12 cellular contexts compared by ENCODE assay signal in the genomic region with DNA sequence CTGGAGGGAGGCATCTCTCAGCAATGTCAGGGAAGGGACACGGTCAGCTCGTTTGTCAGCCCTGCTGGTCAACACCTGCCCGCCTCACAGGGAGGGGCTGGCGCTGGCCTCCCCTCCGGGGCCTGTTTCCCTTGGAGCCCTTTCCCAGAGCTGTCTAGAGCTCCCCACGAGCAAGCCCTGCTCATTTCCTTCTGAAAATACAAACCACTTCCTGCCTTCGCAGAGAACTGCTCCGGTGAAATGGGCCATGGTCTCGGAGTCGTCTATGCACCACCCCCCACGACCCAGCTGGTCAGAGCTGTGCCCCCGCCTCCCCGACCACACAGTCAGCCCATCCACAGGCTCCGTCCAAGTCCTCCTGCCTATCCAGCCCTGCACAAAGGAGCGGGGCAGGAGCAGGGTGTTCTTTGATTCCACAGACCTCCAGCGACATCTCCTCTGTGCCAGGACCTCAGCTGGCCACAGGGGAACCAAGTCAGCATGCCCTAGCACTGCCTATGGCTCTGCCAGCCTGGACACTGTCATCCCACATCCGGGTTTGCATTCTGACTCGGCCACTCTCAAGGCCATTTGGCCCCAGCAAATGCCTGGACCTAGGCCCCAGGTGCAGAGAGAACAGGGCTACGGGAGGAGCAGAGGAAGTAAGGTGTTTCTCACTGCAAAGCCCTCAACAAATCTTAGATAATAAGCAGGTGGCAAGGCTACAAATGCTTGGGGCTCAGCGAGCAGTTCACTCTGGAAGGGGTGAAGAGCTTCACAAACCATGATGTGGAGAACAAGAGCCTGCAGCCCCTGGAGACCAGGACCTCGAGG.
DNase-seq lines count a peak whose midpoint lies in the region; ATAC-seq and TF ChIP-seq lines count a peak whose summit lies in the region.
"Had no signal": no experiment of that assay in that cellular context is flagged by ENCODE, and none has a peak within 500 bp of the region (broad histone marks: within the 10 kb centered on the region; RNA-seq: fewer than 3 reads in every experiment).

No MANE protein-coding gene starts in this region.

- peaks cover 29% of the 10 kb centered on the region for H3K4me1 ChIP-seq in thymus (ENCODE audit: control insufficient read depth, insufficient read depth, low read length)
- no peaks in the 10 kb centered on the region for H3K4me1 ChIP-seq in stomach
- H3K4me1 ChIP-seq: right atrium auricular region had no signal

- no peaks in the 10 kb centered on the region for H3K36me3 Mint-ChIP-seq in natural killer cell treated with Interleukin-12 subunit alpha and Interleukin-12 subunit beta and Interleukin-15 and Interleukin-18, amount 100 ng/mL, for 72 hours
- H3K36me3 Mint-ChIP-seq in natural killer cell = no peaks in the 10 kb centered on the region
- H3K36me3 Mint-ChIP-seq in central memory CD8-positive, alpha-beta T cell (ENCODE audit: insufficient read depth) = peaks cover 1% of the 10 kb centered on the region
- H3K36me3 Mint-ChIP-seq: mesothelial cell of epicardium had no signal

- H3K36me3 ChIP-seq in thymus (ENCODE audit: control insufficient read depth, insufficient read depth) (no peaks in the 10 kb centered on the region), stomach (no peaks in the 10 kb centered on the region)
- H3K36me3 ChIP-seq: right atrium auricular region had no signal

- H3K4me3 ChIP-seq in thymus (ENCODE audit: low read length) (no peak overlapping the region), stomach (no peak overlapping the region)
- H3K4me3 ChIP-seq: right atrium auricular region had no signal

- no peaks in the 10 kb centered on the region for H3K27me3 ChIP-seq in thymus (ENCODE audit: control insufficient read depth, insufficient read depth)
- H3K27me3 ChIP-seq in stomach = no peaks in the 10 kb centered on the region
- H3K27me3 ChIP-seq: right atrium auricular region had no signal

- H3K27ac ChIP-seq in thymus (ENCODE audit: low read depth) = peak overlapping the region; percentile 92
- no peak overlapping the region for H3K27ac ChIP-seq in stomach
- H3K27ac ChIP-seq: right atrium auricular region had no signal

- peaks cover 0 to 6% of the 10 kb centered on the region in 2 donors for H3K27me3 Mint-ChIP-seq in natural killer cell treated with Interleukin-12 subunit alpha and Interleukin-12 subunit beta and Interleukin-15 and Interleukin-18, amount 100 ng/mL, for 72 hours
- H3K27me3 Mint-ChIP-seq in natural killer cell (ENCODE audit: low read depth in 2 of 2) = peaks cover 0 to 5% of the 10 kb centered on the region in 2 donors
- H3K27me3 Mint-ChIP-seq in central memory CD8-positive, alpha-beta T cell = no peaks in the 10 kb centered on the region

- peak overlapping the region in 1 of 2 donors; percentile 41 for H3K27ac Mint-ChIP-seq in natural killer cell treated with Interleukin-12 subunit alpha and Interleukin-12 subunit beta and Interleukin-15 and Interleukin-18, amount 100 ng/mL, for 72 hours
- H3K27ac Mint-ChIP-seq in natural killer cell = peak overlapping the region in 1 of 2 donors; percentile 15
- H3K27ac Mint-ChIP-seq in central memory CD8-positive, alpha-beta T cell (ENCODE audit: low read depth) = peak overlapping the region; percentile 79
- H3K27ac Mint-ChIP-seq: endodermal cell, mesothelial cell of epicardium had no signal

- no peak for TF ChIP-seq EP300 in stomach (IDR thresholded peaks at IDR 0.05)

- no peak for TF ChIP-seq CTCF in natural killer cell (IDR thresholded peaks at IDR 0.05)
- TF ChIP-seq CTCF in stomach (IDR thresholded peaks at IDR 0.05) = no peak

- no peaks in the 10 kb centered on the region for H3K9me3 ChIP-seq in thymus (ENCODE audit: control insufficient read depth)
- no peaks in the 10 kb centered on the region for H3K9me3 ChIP-seq in stomach
- H3K9me3 ChIP-seq: right atrium auricular region had no signal

- DNase-seq in natural killer cell treated with Interleukin-12 subunit alpha and Interleukin-12 subunit beta and Interleukin-15 and Interleukin-18, amount 100 ng/mL, for 72 hours (ENCODE audit: low spot score) = no peak
- DNase-seq in natural killer cell (no peak), ecto neural progenitor cell (ENCODE audit: low spot score) (no peak), stomach (no peak)
- peak; percentile 21 to 30 for DNase-seq in activated CD4-positive, alpha-beta T cell treated with anti-CD3 and anti-CD28 coated beads, Interleukin-2, amount 50 U/mL, for 48 hours
- no peak for DNase-seq in central memory CD8-positive, alpha-beta T cell (ENCODE audit: low spot score in 2 of 2)
- DNase-seq: hippocampal formation had no signal

- no peaks in the 10 kb centered on the region for H3K9me3 Mint-ChIP-seq in natural killer cell treated with Interleukin-12 subunit alpha and Interleukin-12 subunit beta and Interleukin-15 and Interleukin-18, amount 100 ng/mL, for 72 hours
- H3K9me3 Mint-ChIP-seq in natural killer cell = no peaks in the 10 kb centered on the region
- H3K9me3 Mint-ChIP-seq in central memory CD8-positive, alpha-beta T cell = no peaks in the 10 kb centered on the region
- H3K9me3 Mint-ChIP-seq: endodermal cell, mesothelial cell of epicardium had no signal

- intact Hi-C loops in natural killer cell (cut with micrococcal nuclease) = no loop called here
- intact Hi-C loops in stomach (cut with DNase I; ENCODE audit: low total_unique reads) = no loop called here

- WGBS in thymus = 22% methylated on average over 21 of the region's 21 CpGs
- 59 to 63% (median 60%) methylated on average over 19 to 21 of the region's 21 CpGs for WGBS in stomach, 5 donors

- peak; percentile 21 to 49 for ATAC-seq in natural killer cell treated with Interleukin-12 subunit alpha and Interleukin-12 subunit beta and Interleukin-15 and Interleukin-18, amount 100 ng/mL, for 72 hours
- ATAC-seq in natural killer cell (no peak), HG03039 (IDR thresholded peaks at IDR 0.05; ENCODE audit: unreplicated experiment) (no peak)
- no peak for ATAC-seq in central memory CD8-positive, alpha-beta T cell (replicated peaks; ENCODE audit: extremely low read depth, poor library complexity, severe bottlenecking)

- no peak for TF ChIP-seq POLR2A in stomach (IDR thresholded peaks at IDR 0.05)

- peak overlapping the region; percentile 8 for H3K4me3 Mint-ChIP-seq in natural killer cell treated with Interleukin-12 subunit alpha and Interleukin-12 subunit beta and Interleukin-15 and Interleukin-18, amount 100 ng/mL, for 72 hours
- H3K4me3 Mint-ChIP-seq in natural killer cell = no peak overlapping the region
- H3K4me3 Mint-ChIP-seq in central memory CD8-positive, alpha-beta T cell = peak overlapping the region; percentile 57
- H3K4me3 Mint-ChIP-seq: endodermal cell, mesothelial cell of epicardium had no signal

- H3K4me1 Mint-ChIP-seq in natural killer cell treated with Interleukin-12 subunit alpha and Interleukin-12 subunit beta and Interleukin-15 and Interleukin-18, amount 100 ng/mL, for 72 hours (ENCODE audit: low read depth in 2 of 2) = peaks cover 18 to 21% of the 10 kb centered on the region in 2 donors
- H3K4me1 Mint-ChIP-seq in natural killer cell = peaks cover 4 to 16% of the 10 kb centered on the region in 2 donors
- peaks cover 27% of the 10 kb centered on the region for H3K4me1 Mint-ChIP-seq in central memory CD8-positive, alpha-beta T cell

Comparison
In these comparisons a context has a peak if more than half of its experiments do, and no peak if none do; other contexts are left out.
1. ATAC-seq: peak in natural killer cell treated with Interleukin-12 subunit alpha and Interleukin-12 subunit beta and Interleukin-15 and Interleukin-18, amount 100 ng/mL, for 72 hours (2 of 2); none in natural killer cell (0 of 3), central memory CD8-positive, alpha-beta T cell (single experiment) and HG03039 (single experiment).
2. DNase-seq: peak in activated CD4-positive, alpha-beta T cell treated with anti-CD3 and anti-CD28 coated beads, Interleukin-2, amount 50 U/mL, for 48 hours (2 of 2); none in natural killer cell treated with Interleukin-12 subunit alpha and Interleukin-12 subunit beta and Interleukin-15 and Interleukin-18, amount 100 ng/mL, for 72 hours (single experiment), natural killer cell (single experiment), central memory CD8-positive, alpha-beta T cell (0 of 2), ecto neural progenitor cell (single experiment) and stomach (single experiment).